9 cellular contexts compared by ENCODE assay signal in the genomic region with DNA sequence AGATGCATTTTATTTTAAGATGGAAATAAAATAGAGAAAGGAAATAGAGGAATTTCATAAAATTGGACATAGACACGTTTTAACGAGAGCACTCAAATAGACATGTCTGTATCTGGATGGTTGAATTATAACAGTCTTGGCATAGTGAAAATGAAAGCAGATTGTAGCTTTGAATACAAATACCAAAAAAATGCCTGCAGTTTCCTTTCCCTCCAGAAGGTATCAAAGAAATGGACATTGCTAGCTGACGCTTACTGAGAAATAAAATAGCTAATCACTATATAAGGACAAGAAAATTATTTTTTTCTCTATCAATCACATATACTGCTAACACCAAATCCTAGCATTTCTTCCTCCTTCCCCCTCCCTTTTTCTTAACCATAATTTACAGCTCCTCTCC. TPM values are rescaled to one million over a fixed set of nuclear protein-coding genes. Genes with fewer than 3 reads are reported as not detected.
DNase-seq lines count a peak whose midpoint lies in the region; ATAC-seq, FAIRE-seq and TF ChIP-seq lines count a peak whose summit lies in the region.
"Had no signal": no experiment of that assay in that cellular context is flagged by ENCODE, and none has a peak within 500 bp of the region (broad histone marks: within the 10 kb centered on the region; RNA-seq: fewer than 3 reads in every experiment).

No MANE protein-coding gene starts in this region.

- in situ Hi-C loops in GM12878 (cut with MboI), result loop anchor here (10.0 kb wide), 1 partner anchor 315 kb away; a partner anchor contains a TSS

- no peak overlapping the region for H3K27ac ChIP-seq in AG04450 (ENCODE audit: low read depth, low read length)
- peak overlapping the region; percentile 81 for H3K27ac ChIP-seq in GM12878 (ENCODE audit: control insufficient read depth, insufficient read depth)
- H3K27ac ChIP-seq in osteoblast (ENCODE audit: low read depth, low read length), result peak overlapping the region; percentile 72

- WGBS in GM12878 (ENCODE audit: insufficient coverage, insufficient replicate concordance, low lambda C conversion rate, missing lambda C conversion rate), result 0% methylated on average over 3 of the region's 3 CpGs

- H4K20me1 ChIP-seq in GM12878 (ENCODE audit: control insufficient read depth, insufficient read depth) (no peaks in the 10 kb centered on the region), osteoblast (ENCODE audit: insufficient read depth, low read length) (no peaks in the 10 kb centered on the region)

- TF ChIP-seq EP300 in GM12878 (IDR thresholded peaks at IDR 0.05; ENCODE audit: borderline replicate concordance in 1 of 2, control insufficient read depth in 1 of 2, low read depth in 2 of 2, low read length in 2 of 2), result no peak

- peaks cover 10% of the 10 kb centered on the region for H3K4me1 ChIP-seq in GM12878 (ENCODE audit: control insufficient read depth, insufficient read depth, low read length)
- peaks cover 30% of the 10 kb centered on the region for H3K4me1 ChIP-seq in osteoblast (ENCODE audit: insufficient read depth, low read length)

- RAD21 ChIA-PET in GM12878 (lab: Charles Lee; ENCODE audit: unreplicated experiment), result interaction anchor here (0.6 to 7.0 kb wide), 26 partner anchors 9 to 1058 kb away, joined by 3 to 83 read pairs (median 4); a partner anchor contains a TSS

- FAIRE-seq in GM12878 (lab: Jason Lieb, UNC), result no peak
- FAIRE-seq: colon had no signal

- H3K9me3 ChIP-seq in AG04450 (ENCODE audit: control insufficient read depth, insufficient read depth, low read length), result no peaks in the 10 kb centered on the region
- H3K9me3 ChIP-seq in GM12878 (replicated peaks; ENCODE audit: control insufficient read depth, insufficient read depth, low read length), result peaks cover 2% of the 10 kb centered on the region; the same call in 1 of the 3 replicates
- H3K9me3 ChIP-seq in osteoblast (ENCODE audit: low read depth, low read length), result no peaks in the 10 kb centered on the region

- intact Hi-C loops in GM12878 (cut with micrococcal nuclease; ENCODE audit: unreplicated experiment), result loop anchor here (5.0 kb wide), 1 partner anchor 328 kb away; no protein-coding TSS in a partner anchor

- H3K36me3 ChIP-seq in GM12878 (ENCODE audit: control insufficient read depth in 2 of 2, insufficient read depth in 2 of 2, low read length in 1 of 2) (no peaks in the 10 kb centered on the region), osteoblast (ENCODE audit: insufficient read depth, low read length) (no peaks in the 10 kb centered on the region)

- peak overlapping the region; percentile 54; the same call in 1 of the 2 replicates for H3K9ac ChIP-seq in GM12878 (ENCODE audit: control insufficient read depth, insufficient read depth, low read length)

- SMC1A ChIA-PET in GM12878 (lab: Charles Lee; ENCODE audit: uncharacterized antibody, unreplicated experiment), result interaction anchor here (0.8 to 7.7 kb wide), 27 partner anchors 8 to 357 kb away, joined by 3 to 145 read pairs (median 4); a partner anchor contains a TSS

- POLR2A ChIA-PET in AG04450 (lab: Yijun Ruan, JAX) (interaction anchor here (0.8 to 2.2 kb wide), 2 partner anchors 11 to 15 kb away, joined by 3 to 21 read pairs; a partner anchor contains a TSS), GM12878 (lab: Charles Lee) (interaction anchor here (0.5 to 5.0 kb wide), 10 partner anchors 11 to 141 kb away, joined by 3 to 49 read pairs (median 5); a partner anchor contains a TSS)

- H2AFZ ChIP-seq in GM12878 (ENCODE audit: control insufficient read depth, low read depth, low read length), result peak overlapping the region; percentile 100
- peak overlapping the region; percentile 96 for H2AFZ ChIP-seq in osteoblast (ENCODE audit: low read length)

- H3K4me3 ChIP-seq in AG04450 (ENCODE audit: low read depth, low read length) (no peak overlapping the region), GM12878 (peak overlapping the region; percentile 33; the same call in 1 of the 2 replicates), osteoblast (ENCODE audit: insufficient read depth, low read length) (peak overlapping the region; percentile 45)

- H3K79me2 ChIP-seq in GM12878 (ENCODE audit: control insufficient read depth, insufficient read depth, low read length) (no peaks in the 10 kb centered on the region), osteoblast (ENCODE audit: insufficient read depth, low read length) (no peaks in the 10 kb centered on the region)

- no peak for TF ChIP-seq POLR2A in GM12878 (IDR thresholded peaks at IDR 0.05; ENCODE audit: low read depth, low read length)

- no TSS peak for BruUV-seq in GM12878 (replicated peaks; lab: Mats Ljungman, UMichigan)

- H3K4me2 ChIP-seq in GM12878 (ENCODE audit: control insufficient read depth, insufficient read depth) (peak overlapping the region; percentile 93), osteoblast (ENCODE audit: insufficient read depth, low read length) (peak overlapping the region; percentile 81)

- ATAC-seq in GM18870 (IDR thresholded peaks at IDR 0.05; ENCODE audit: unreplicated experiment), result peak; percentile 93
- ATAC-seq in HG03159 (IDR thresholded peaks at IDR 0.05; ENCODE audit: unreplicated experiment), result peak; percentile 87
- peak; percentile 87 for ATAC-seq in GM12878

- TF ChIP-seq RAD21 in GM12878 (IDR thresholded peaks at IDR 0.05; ENCODE audit: insufficient read depth, low read depth, low read length), result no peak

- H3K27me3 ChIP-seq in AG04450 (ENCODE audit: control insufficient read depth, insufficient read depth, low read length) (no peaks in the 10 kb centered on the region), GM12878 (replicated peaks in 1 of 2; ENCODE audit: control insufficient read depth in 2 of 2, insufficient read depth in 2 of 2, low read length in 1 of 2) (no peaks in the 10 kb centered on the region), osteoblast (ENCODE audit: insufficient read depth, low read length) (no peaks in the 10 kb centered on the region)

- TF ChIP-seq CTCF in AG04450 (IDR thresholded peaks at IDR 0.05; ENCODE audit: low read depth, low read length), result peak; percentile 18; the same call in 1 of the 2 replicates
- TF ChIP-seq CTCF in GM12878 (IDR thresholded peaks at IDR 0.05 in 2 of 3, conservative IDR thresholded peaks at IDR 0.05 in 1 of 3; ENCODE audit: control insufficient read depth in 2 of 3, extremely low read depth in 1 of 3, insufficient read depth in 1 of 3, low read depth in 3 of 3, low read length in 3 of 3), result peak in 2 of 3 experiments; percentile 15 to 16; a peak in 2 of 6 replicates
- peak; percentile 18 for TF ChIP-seq CTCF in osteoblast (IDR thresholded peaks at IDR 0.05; ENCODE audit: extremely low read depth, low read depth, low read length)

- DNase-seq in AG04450 (ENCODE audit: low read depth, low spot score) (no peak), GM12878 (ENCODE audit: low read depth, low spot score) (no peak), osteoblast (ENCODE audit: insufficient read length, low spot score, missing footprints) (no peak), NCI-H2227 (lab: John Stamatoyannopoulos, UW; ENCODE audit: unreplicated experiment) (no peak), NCI-H226 (no peak), NCI-H1694 treated with DMSO at 0.1 percent for 48 hours (lab: John Stamatoyannopoulos, UW) (no peak)

- CTCF ChIA-PET in AG04450 (lab: Charles Lee), result interaction anchor here (0.8 to 2.8 kb wide), 7 partner anchors 10 to 163 kb away, joined by 3 to 18 read pairs (median 5); a partner anchor contains a TSS
- CTCF ChIA-PET in GM12878 (lab: Yijun Ruan, JAX), result interaction anchor here (0.8 to 7.5 kb wide), 19 partner anchors 9 to 988 kb away, joined by 3 to 157 read pairs (median 8); a partner anchor contains a TSS

TF ChIP-seq in GM12878, 131 proteins besides CTCF, POLR2A, EP300 and RAD21:
- 0 out of 2 replicates have a peak, but pooled peaks have one; percentile 35 for TF ChIP-seq NBN (IDR thresholded peaks at IDR 0.05)
- TF ChIP-seq PAX5 (IDR thresholded peaks at IDR 0.05; ENCODE audit: borderline replicate concordance, low read depth, low read length), result no peak
- no peak for TF ChIP-seq NR2C1 (IDR thresholded peaks at IDR 0.05)
- TF ChIP-seq YBX1 (IDR thresholded peaks at IDR 0.05), result no peak

RNA-seq across cellular contexts. Expression of a gene that starts 11.4 kb away (rescaled TPM):
- polyA plus RNA-seq in AG04450 (2011; rRNA removed), result 41.1 and 48.8 TPM in 2 replicates
- 39.1 and 56.4 TPM in 2 replicates for polyA minus RNA-seq in AG04450 (2011; rRNA and poly(A)+ RNA removed)
- 39.7 and 46.4 TPM in 2 replicates for total RNA-seq in GM12878 (2013; cell fraction: nucleolus; rRNA removed)
- total RNA-seq in GM12878 (2014; rRNA removed), result 20.9 and 22.4 TPM in 2 replicates
- total RNA-seq in GM12878 (2014; rRNA removed; fragmentation: Illumina TruSeq; extraction: Trizol), result 18.7 and 18.9 TPM in 2 replicates
- total RNA-seq in GM12878 (2021), result 23.9 and 27.9 TPM in 2 replicates
- 9.5 TPM for polyA plus RNA-seq in GM12878 (2011; ENCODE audit: low read depth)
- polyA plus RNA-seq in GM12878 (2011; rRNA removed), result 50.6 and 63.4 TPM in 2 replicates
- 30.0 and 31.6 TPM in 2 replicates for polyA plus RNA-seq in GM12878 (2011; cell fraction: cytosol; rRNA removed)
- 24.9 and 37.2 TPM in 2 replicates for polyA plus RNA-seq in GM12878 (2011; cell fraction: nucleus; rRNA removed)
- 11.7 and 13.4 TPM in 2 replicates for polyA plus RNA-seq in GM12878 (2012)
- 28.5 and 39.8 TPM in 2 replicates for polyA plus RNA-seq in GM12878 (2014; fragmentation: Illumina TruSeq; extraction: Trizol)
- 10 to 100 TPM; 11.0 to 16.3 TPM for polyA plus RNA-seq in GM12878 (2014; fragmentation: Nextera tagmentation; extraction: Ambion mirVana)
- polyA plus RNA-seq in GM12878 (2014; rRNA removed), result 26.7 and 32.3 TPM in 2 replicates
- polyA plus RNA-seq in GM12878 (2016; fragmentation: Nextera tagmentation; extraction: Ambion mirVana), result 10 to 100 TPM; 24.0 to 25.0 TPM
- polyA minus RNA-seq in GM12878 (2011; rRNA and poly(A)+ RNA removed), result 33.8 and 41.5 TPM in 2 replicates
- polyA minus RNA-seq in GM12878 (2011; cell fraction: cytosol; rRNA and poly(A)+ RNA removed), result 11.5 and 12.0 TPM in 2 replicates
- 19.8 and 37.9 TPM in 2 replicates for polyA minus RNA-seq in GM12878 (2011; cell fraction: nucleus; rRNA and poly(A)+ RNA removed)
- 21.7 and 24.2 TPM in 2 replicates for total RNA-seq in osteoblast
